23 cellular contexts compared by ENCODE assay signal in the genomic region with DNA sequence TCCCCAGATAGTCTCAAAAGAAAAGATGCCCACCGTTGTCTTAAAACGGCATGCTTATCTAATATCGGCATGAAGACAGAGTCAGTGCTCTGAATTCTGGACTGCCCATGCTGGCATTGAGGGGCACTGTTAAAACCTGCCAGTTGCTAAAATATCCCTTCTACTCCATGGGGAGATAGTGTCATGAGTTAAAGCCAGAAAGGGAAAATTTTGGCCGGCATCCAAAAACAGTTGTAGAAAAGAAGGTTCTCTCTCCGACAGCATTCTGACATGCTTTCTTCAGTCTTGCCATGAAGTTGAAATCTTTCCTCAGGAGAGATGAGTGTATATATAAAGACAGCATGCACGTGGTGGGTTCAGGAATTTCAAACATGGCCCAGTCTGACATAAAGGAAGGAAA.
"Had no signal": no experiment of that assay in that cellular context is flagged by ENCODE, and none has a peak within 500 bp of the region (broad histone marks: within the 10 kb centered on the region; RNA-seq: fewer than 3 reads in every experiment).

No MANE protein-coding gene starts in this region.

- H3K9me3 ChIP-seq: MG63, SK-N-SH had no signal

- H3K36me3 ChIP-seq: MG63 had no signal

- H3K4me3 ChIP-seq: MG63 had no signal

- H3K27me3 ChIP-seq: MG63 had no signal

- DNase-seq: activated CD4-positive, alpha-beta memory T cell treated with anti-CD3 and anti-CD28 coated beads for 36 hours; activated CD4-positive, alpha-beta T cell treated with anti-CD3 and anti-CD28 coated beads, Interleukin-2, amount 10 ng/mL, durations not matched to agents 7 days and 5 days; activated CD4-positive, CD25-positive, alpha-beta regulatory T cell; activated CD8-positive, alpha-beta memory T cell treated with anti-CD3 and anti-CD28 coated beads for 24 hours; activated effector memory CD4-positive, alpha-beta T cell treated with anti-CD3 and anti-CD28 coated beads, Interleukin-2, amount 50 U/mL, for 16 hours; activated naive CD4-positive, alpha-beta T cell treated with Interleukin-2 at 50 U/mL for 16 hours; activated naive CD8-positive, alpha-beta T cell treated with anti-CD3 and anti-CD28 coated beads, Interleukin-2, amount 50 U/mL, for 24 hours; activated T-cell treated with anti-CD3 and anti-CD28 coated beads, Interleukin-2, amount 50 U/mL, for 4 hours; amygdala; MG63; MV-4-11; NCI-H1092 treated with DMSO at 0.1 percent for 48 hours; NCI-H1436; NCI-H1694 treated with DMSO at 0.1 percent for 48 hours; NCI-H2029 treated with DMSO at 0.1 percent for 48 hours; NCI-H2171; NCI-H345; NCI-H524; NCI-H748 treated with DMSO at 0.1 percent for 48 hours; RPMI8226; SK-N-SH; T-helper 1 cell had no signal

- H3K9me2 ChIP-seq: SK-N-SH had no signal

- H3K27ac ChIP-seq: VCaP had no signal

- H3K4me2 ChIP-seq: SK-N-SH had no signal
